In genomic region chr17:58335779-58336455, GRCh38 we compare ENCODE assay signal across 1 cellular context.
TF ChIP-seq lines count a peak whose summit lies in the region.

No MANE protein-coding gene starts in this region.

TF ChIP-seq in HepG2, 621 proteins besides CTCF, POLR2A, EP300 and RAD21 (continues in another document):
- TF ChIP-seq PHB2 (IDR thresholded peaks at IDR 0.05; ENCODE audit: partially characterized antibody): no peak
- no peak for TF ChIP-seq ZNF225 (CRISPR knock-in tag; IDR thresholded peaks at IDR 0.05)
- TF ChIP-seq REPIN1 (CRISPR knock-in tag; IDR thresholded peaks at IDR 0.05; ENCODE audit: borderline replicate concordance, low read depth): no peak
- TF ChIP-seq, protein P1, sequence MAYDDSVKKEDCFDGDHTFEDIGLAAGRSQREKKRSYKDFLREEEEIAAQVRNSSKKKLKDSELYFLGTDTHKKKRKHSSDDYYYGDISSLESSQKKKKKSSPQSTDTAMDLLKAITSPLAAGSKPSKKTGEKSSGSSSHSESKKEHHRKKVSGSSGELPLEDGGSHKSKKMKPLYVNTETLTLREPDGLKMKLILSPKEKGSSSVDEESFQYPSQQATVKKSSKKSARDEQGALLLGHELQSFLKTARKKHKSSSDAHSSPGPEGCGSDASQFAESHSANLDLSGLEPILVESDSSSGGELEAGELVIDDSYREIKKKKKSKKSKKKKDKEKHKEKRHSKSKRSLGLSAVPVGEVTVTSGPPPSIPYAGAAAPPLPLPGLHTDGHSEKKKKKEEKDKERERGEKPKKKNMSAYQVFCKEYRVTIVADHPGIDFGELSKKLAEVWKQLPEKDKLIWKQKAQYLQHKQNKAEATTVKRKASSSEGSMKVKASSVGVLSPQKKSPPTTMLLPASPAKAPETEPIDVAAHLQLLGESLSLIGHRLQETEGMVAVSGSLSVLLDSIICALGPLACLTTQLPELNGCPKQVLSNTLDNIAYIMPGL (CRISPR knock-in tag; IDR thresholded peaks at IDR 0.05; ENCODE audit: borderline replicate concordance in 1 of 2, low read depth in 1 of 2): no peak
- peak; percentile 57; the same call in 1 of the 2 replicates for TF ChIP-seq MED1 (CRISPR knock-in tag; IDR thresholded peaks at IDR 0.05)
- TF ChIP-seq KDM2A (CRISPR knock-in tag; IDR thresholded peaks at IDR 0.05; ENCODE audit: borderline replicate concordance, low read depth): 0 out of 2 replicates have a peak, but pooled peaks have one; percentile 34
- TF ChIP-seq NFIB (CRISPR knock-in tag; IDR thresholded peaks at IDR 0.05; ENCODE audit: borderline replicate concordance): no peak
- no peak for TF ChIP-seq ZNF782 (CRISPR knock-in tag; IDR thresholded peaks at IDR 0.05; ENCODE audit: borderline replicate concordance)
- TF ChIP-seq ZNF451 (CRISPR knock-in tag; IDR thresholded peaks at IDR 0.05): no peak
- TF ChIP-seq, protein P2, sequence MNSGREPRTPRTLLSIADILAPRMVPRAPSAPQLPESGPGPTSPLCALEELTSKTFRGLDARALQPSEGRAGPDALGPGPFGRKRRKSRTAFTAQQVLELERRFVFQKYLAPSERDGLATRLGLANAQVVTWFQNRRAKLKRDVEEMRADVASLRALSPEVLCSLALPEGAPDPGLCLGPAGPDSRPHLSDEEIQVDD (CRISPR knock-in tag; IDR thresholded peaks at IDR 0.05; ENCODE audit: borderline replicate concordance): no peak
- no peak for TF ChIP-seq ZNF121 (CRISPR knock-in tag; IDR thresholded peaks at IDR 0.05)
- TF ChIP-seq ZNF878 (CRISPR knock-in tag; IDR thresholded peaks at IDR 0.05): no peak
- peak; percentile 62; the same call in 1 of the 2 replicates for TF ChIP-seq ETV5 (CRISPR knock-in tag; IDR thresholded peaks at IDR 0.05; ENCODE audit: borderline replicate concordance)
- no peak for TF ChIP-seq ZMYM4 (CRISPR knock-in tag; IDR thresholded peaks at IDR 0.05)
- no peak for TF ChIP-seq BRCA1 (CRISPR knock-in tag; IDR thresholded peaks at IDR 0.05)
- TF ChIP-seq BORCS8-MEF2B (CRISPR knock-in tag; IDR thresholded peaks at IDR 0.05): no peak
- no peak for TF ChIP-seq ZFP36L1 (CRISPR knock-in tag; IDR thresholded peaks at IDR 0.05)
- no peak for TF ChIP-seq ZNF263 (CRISPR knock-in tag; IDR thresholded peaks at IDR 0.05)
- no peak for TF ChIP-seq ZBTB4 (CRISPR knock-in tag; IDR thresholded peaks at IDR 0.05; ENCODE audit: borderline replicate concordance)
- 0 out of 2 replicates have a peak, but pooled peaks have one; percentile 35 for TF ChIP-seq ZNF792 (CRISPR knock-in tag; IDR thresholded peaks at IDR 0.05)
- TF ChIP-seq ZNF674 (CRISPR knock-in tag; IDR thresholded peaks at IDR 0.05; ENCODE audit: low read depth): no peak
- no peak for TF ChIP-seq EEA1 (CRISPR knock-in tag; IDR thresholded peaks at IDR 0.05; ENCODE audit: borderline replicate concordance)
- TF ChIP-seq, protein P3, sequence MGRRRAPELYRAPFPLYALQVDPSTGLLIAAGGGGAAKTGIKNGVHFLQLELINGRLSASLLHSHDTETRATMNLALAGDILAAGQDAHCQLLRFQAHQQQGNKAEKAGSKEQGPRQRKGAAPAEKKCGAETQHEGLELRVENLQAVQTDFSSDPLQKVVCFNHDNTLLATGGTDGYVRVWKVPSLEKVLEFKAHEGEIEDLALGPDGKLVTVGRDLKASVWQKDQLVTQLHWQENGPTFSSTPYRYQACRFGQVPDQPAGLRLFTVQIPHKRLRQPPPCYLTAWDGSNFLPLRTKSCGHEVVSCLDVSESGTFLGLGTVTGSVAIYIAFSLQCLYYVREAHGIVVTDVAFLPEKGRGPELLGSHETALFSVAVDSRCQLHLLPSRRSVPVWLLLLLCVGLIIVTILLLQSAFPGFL (CRISPR knock-in tag; IDR thresholded peaks at IDR 0.05): no peak
- TF ChIP-seq SMAD9 (CRISPR knock-in tag; IDR thresholded peaks at IDR 0.05): no peak
- TF ChIP-seq SRSF4 (IDR thresholded peaks at IDR 0.05; ENCODE audit: low read depth, low read length, poor library complexity, severe bottlenecking): no peak
- TF ChIP-seq MTF2 (CRISPR knock-in tag; IDR thresholded peaks at IDR 0.05; ENCODE audit: borderline replicate concordance): no peak
- peak; percentile 24; the same call in 1 of the 2 replicates for TF ChIP-seq IRF2 (CRISPR knock-in tag; IDR thresholded peaks at IDR 0.05)
- TF ChIP-seq ZNF580 (CRISPR knock-in tag; IDR thresholded peaks at IDR 0.05; ENCODE audit: borderline replicate concordance, low read depth): peak; percentile 10; the same call in 1 of the 2 replicates
- 0 out of 2 replicates have a peak, but pooled peaks have one; percentile 23 for TF ChIP-seq PHF20 (CRISPR knock-in tag; IDR thresholded peaks at IDR 0.05)
- peak; percentile 66 for TF ChIP-seq ZFY (CRISPR knock-in tag; IDR thresholded peaks at IDR 0.05)
- TF ChIP-seq ELF3 (CRISPR knock-in tag; IDR thresholded peaks at IDR 0.05): peak; percentile 61; the same call in 1 of the 2 replicates
- TF ChIP-seq, protein P4, sequence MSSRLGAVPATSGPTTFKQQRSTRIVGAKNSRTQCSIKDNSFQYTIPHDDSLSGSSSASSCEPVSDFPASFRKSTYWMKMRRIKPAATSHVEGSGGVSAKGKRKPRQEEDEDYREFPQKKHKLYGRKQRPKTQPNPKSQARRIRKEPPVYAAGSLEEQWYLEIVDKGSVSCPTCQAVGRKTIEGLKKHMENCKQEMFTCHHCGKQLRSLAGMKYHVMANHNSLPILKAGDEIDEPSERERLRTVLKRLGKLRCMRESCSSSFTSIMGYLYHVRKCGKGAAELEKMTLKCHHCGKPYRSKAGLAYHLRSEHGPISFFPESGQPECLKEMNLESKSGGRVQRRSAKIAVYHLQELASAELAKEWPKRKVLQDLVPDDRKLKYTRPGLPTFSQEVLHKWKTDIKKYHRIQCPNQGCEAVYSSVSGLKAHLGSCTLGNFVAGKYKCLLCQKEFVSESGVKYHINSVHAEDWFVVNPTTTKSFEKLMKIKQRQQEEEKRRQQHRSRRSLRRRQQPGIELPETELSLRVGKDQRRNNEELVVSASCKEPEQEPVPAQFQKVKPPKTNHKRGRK (CRISPR knock-in tag; IDR thresholded peaks at IDR 0.05): no peak
- no peak for TF ChIP-seq ZNF841 (CRISPR knock-in tag; IDR thresholded peaks at IDR 0.05; ENCODE audit: borderline replicate concordance)
- TF ChIP-seq ARID2 (CRISPR knock-in tag; IDR thresholded peaks at IDR 0.05; ENCODE audit: borderline replicate concordance): 0 out of 2 replicates have a peak, but pooled peaks have one; percentile 10
- no peak for TF ChIP-seq MBD4 (IDR thresholded peaks at IDR 0.05; ENCODE audit: borderline replicate concordance, low read length)
- TF ChIP-seq ZNF441 (CRISPR knock-in tag; IDR thresholded peaks at IDR 0.05; ENCODE audit: borderline replicate concordance): no peak
- TF ChIP-seq ZNF264 (CRISPR knock-in tag; IDR thresholded peaks at IDR 0.05): no peak
- 0 out of 2 replicates have a peak, but pooled peaks have one; percentile 31 for TF ChIP-seq HDAC2 (CRISPR knock-in tag; IDR thresholded peaks at IDR 0.05)
- TF ChIP-seq RFX1 (IDR thresholded peaks at IDR 0.05): no peak
- TF ChIP-seq ZNF501 (CRISPR knock-in tag; IDR thresholded peaks at IDR 0.05): no peak
- no peak for TF ChIP-seq CBX2 (IDR thresholded peaks at IDR 0.05; ENCODE audit: low read depth, low read length)
- no peak for TF ChIP-seq CBX2 (CRISPR knock-in tag; IDR thresholded peaks at IDR 0.05; ENCODE audit: low read depth)
- no peak for TF ChIP-seq SRSF9 (IDR thresholded peaks at IDR 0.05; ENCODE audit: borderline replicate concordance, insufficient read depth, low read depth, low read length, poor library complexity, severe bottlenecking)
- no peak for TF ChIP-seq ARHGAP35 (CRISPR knock-in tag; IDR thresholded peaks at IDR 0.05; ENCODE audit: borderline replicate concordance)
- TF ChIP-seq STAT5B (CRISPR knock-in tag; IDR thresholded peaks at IDR 0.05): no peak
- TF ChIP-seq RNF219 (CRISPR knock-in tag; IDR thresholded peaks at IDR 0.05): no peak
- no peak for TF ChIP-seq SP4 (CRISPR knock-in tag; IDR thresholded peaks at IDR 0.05)
- TF ChIP-seq ZNF414 (CRISPR knock-in tag; IDR thresholded peaks at IDR 0.05): no peak
- no peak for TF ChIP-seq IKZF4 (CRISPR knock-in tag; IDR thresholded peaks at IDR 0.05; ENCODE audit: borderline replicate concordance, low read depth, not compliant biosample characterization)
- TF ChIP-seq ZNF431 (CRISPR knock-in tag; IDR thresholded peaks at IDR 0.05; ENCODE audit: borderline replicate concordance, low read depth): no peak
- TF ChIP-seq ZKSCAN8 (CRISPR knock-in tag; IDR thresholded peaks at IDR 0.05; ENCODE audit: borderline replicate concordance): 0 out of 2 replicates have a peak, but pooled peaks have one; percentile 18
- no peak for TF ChIP-seq ZNF160 (CRISPR knock-in tag; IDR thresholded peaks at IDR 0.05)
- no peak for TF ChIP-seq PAX8 (CRISPR knock-in tag; IDR thresholded peaks at IDR 0.05; ENCODE audit: borderline replicate concordance)
- TF ChIP-seq ZNF207 (IDR thresholded peaks at IDR 0.05; ENCODE audit: borderline replicate concordance): no peak
- no peak for TF ChIP-seq ZBTB43 (CRISPR knock-in tag; conservative IDR thresholded peaks at IDR 0.05)
- no peak for TF ChIP-seq ZNF337 (CRISPR knock-in tag; IDR thresholded peaks at IDR 0.05; ENCODE audit: borderline replicate concordance, low read depth)
- no peak for TF ChIP-seq SKIL (CRISPR knock-in tag; IDR thresholded peaks at IDR 0.05; ENCODE audit: borderline replicate concordance)
